1 cellular context compared by ENCODE assay signal in genomic region chr4:443520-444038, GRCh38.
TF ChIP-seq lines count a peak whose summit lies in the region.

No MANE protein-coding gene starts in this region.

TF ChIP-seq in K562, 482 proteins besides CTCF, POLR2A, EP300 and RAD21:
- TF ChIP-seq ETS1 (conservative IDR thresholded peaks at IDR 0.05; ENCODE audit: control insufficient read depth, low read depth, low read length) = peak; percentile 23; the same call in 1 of the 2 replicates
- peak; percentile 96 for TF ChIP-seq ZNF274 (IDR thresholded peaks at IDR 0.05; ENCODE audit: borderline replicate concordance, low read depth, low read length)
- peak; percentile 50; the same call in 1 of the 2 replicates for TF ChIP-seq TRIM28 (IDR thresholded peaks at IDR 0.05)
- peak; percentile 63 for TF ChIP-seq ZNF75A (CRISPR knock-in tag; IDR thresholded peaks at IDR 0.05)
TF ChIP-seq in K562: peak in this region for 4; not testable (repeated sequence) for 478.
